1 cellular context compared by ENCODE assay signal in genomic region chr2:201936817-201937216, GRCh38.
TF ChIP-seq lines count a peak whose summit lies in the region.

No MANE protein-coding gene starts in this region.

TF ChIP-seq in HepG2, 621 proteins besides CTCF, POLR2A, EP300 and RAD21 (continued from another document):
- TF ChIP-seq, protein P1, sequence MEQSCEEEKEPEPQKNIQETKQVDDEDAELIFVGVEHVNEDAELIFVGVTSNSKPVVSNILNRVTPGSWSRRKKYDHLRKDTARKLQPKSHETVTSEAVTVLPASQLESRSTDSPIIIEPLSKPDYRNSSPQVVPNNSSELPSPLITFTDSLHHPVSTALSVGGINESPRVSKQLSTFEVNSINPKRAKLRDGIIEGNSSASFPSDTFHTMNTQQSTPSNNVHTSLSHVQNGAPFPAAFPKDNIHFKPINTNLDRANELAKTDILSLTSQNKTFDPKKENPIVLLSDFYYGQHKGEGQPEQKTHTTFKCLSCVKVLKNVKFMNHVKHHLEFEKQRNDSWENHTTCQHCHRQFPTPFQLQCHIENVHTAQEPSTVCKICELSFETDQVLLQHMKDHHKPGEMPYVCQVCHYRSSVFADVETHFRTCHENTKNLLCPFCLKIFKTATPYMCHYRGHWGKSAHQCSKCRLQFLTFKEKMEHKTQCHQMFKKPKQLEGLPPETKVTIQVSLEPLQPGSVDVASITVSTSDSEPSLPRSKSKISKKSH (CRISPR knock-in tag; IDR thresholded peaks at IDR 0.05; ENCODE audit: borderline replicate concordance), result no peak
- TF ChIP-seq ZNF20 (CRISPR knock-in tag; IDR thresholded peaks at IDR 0.05), result no peak
- TF ChIP-seq ATF2 (CRISPR knock-in tag; IDR thresholded peaks at IDR 0.05), result peak; percentile 34; the same call in 1 of the 2 replicates
- no peak for TF ChIP-seq GZF1 (CRISPR knock-in tag; IDR thresholded peaks at IDR 0.05)
- TF ChIP-seq, protein P2, sequence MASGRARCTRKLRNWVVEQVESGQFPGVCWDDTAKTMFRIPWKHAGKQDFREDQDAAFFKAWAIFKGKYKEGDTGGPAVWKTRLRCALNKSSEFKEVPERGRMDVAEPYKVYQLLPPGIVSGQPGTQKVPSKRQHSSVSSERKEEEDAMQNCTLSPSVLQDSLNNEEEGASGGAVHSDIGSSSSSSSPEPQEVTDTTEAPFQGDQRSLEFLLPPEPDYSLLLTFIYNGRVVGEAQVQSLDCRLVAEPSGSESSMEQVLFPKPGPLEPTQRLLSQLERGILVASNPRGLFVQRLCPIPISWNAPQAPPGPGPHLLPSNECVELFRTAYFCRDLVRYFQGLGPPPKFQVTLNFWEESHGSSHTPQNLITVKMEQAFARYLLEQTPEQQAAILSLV (CRISPR knock-in tag; IDR thresholded peaks at IDR 0.05; ENCODE audit: borderline replicate concordance), result no peak
